16 cellular contexts compared by ENCODE assay signal in the genomic region with DNA sequence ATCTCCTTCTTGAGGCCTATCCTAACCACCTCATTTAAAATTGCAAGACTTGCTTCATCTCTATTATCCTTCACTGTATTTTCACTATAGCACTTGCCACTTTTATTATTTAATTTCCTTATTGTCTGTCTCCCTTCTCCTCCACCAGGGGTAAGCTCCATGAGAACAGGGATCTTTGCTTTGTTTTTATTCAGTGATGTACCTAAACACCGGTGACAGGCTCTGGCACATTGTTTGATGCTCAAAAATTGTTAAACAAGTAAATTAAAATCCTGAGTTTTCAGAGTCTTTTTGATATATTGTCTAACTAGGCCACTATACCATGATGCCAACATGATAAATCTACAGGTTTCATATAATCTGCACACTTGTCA. TPM values are rescaled to one million over a fixed set of nuclear protein-coding genes. Genes with fewer than 3 reads are reported as not detected.
A peak's percentile ranks its signal among the peaks of the same experiment; 100 is the strongest.
DNase-seq lines count a peak whose midpoint lies in the region; ATAC-seq and TF ChIP-seq lines count a peak whose summit lies in the region.
"Had no signal": no experiment of that assay in that cellular context is flagged by ENCODE, and none has a peak within 500 bp of the region (broad histone marks: within the 10 kb centered on the region; RNA-seq: fewer than 3 reads in every experiment).

No MANE protein-coding gene starts in this region.

- H3K27ac ChIP-seq in BLaER1 treated with 17β-estradiol and CSF1 and Interleukin-3, amounts not matched to agents 10 nM and 100 nM = peak overlapping the region in 10 of 11 experiments; percentile 66 to 100 (median 99); a peak in 21 of 22 replicates
- peak overlapping the region; percentile 12 for H3K27ac ChIP-seq in colonic mucosa
- no peak overlapping the region for H3K27ac ChIP-seq in osteoblast (ENCODE audit: low read depth, low read length)
- peak overlapping the region in 1 of 2 donors; percentile 99 for H3K27ac ChIP-seq in ovary

- 70 to 81% (median 77%) methylated on average over 1 of the region's 1 CpG for WGBS in ovary, 3 donors

- TF ChIP-seq CTCF in colonic mucosa (IDR thresholded peaks at IDR 0.05) (no peak), osteoblast (IDR thresholded peaks at IDR 0.05; ENCODE audit: extremely low read depth, low read depth, low read length) (peak; percentile 14), ovary (IDR thresholded peaks at IDR 0.05) (no peak)

- H3K79me2 ChIP-seq in osteoblast (ENCODE audit: insufficient read depth, low read length) = peaks cover 7% of the 10 kb centered on the region

- no peaks in the 10 kb centered on the region for H4K20me1 ChIP-seq in BLaER1 treated with 17β-estradiol and CSF1 and Interleukin-3, amounts not matched to agents 10 nM and 100 nM
- no peaks in the 10 kb centered on the region for H4K20me1 ChIP-seq in osteoblast (ENCODE audit: insufficient read depth, low read length)

- H3K4me3 Mint-ChIP-seq in IgD-negative memory B cell = peak overlapping the region; percentile 60 to 87 (median 78)
- H3K4me3 Mint-ChIP-seq: activated CD8-positive, alpha-beta T cell treated with anti-CD3 and anti-CD28 coated beads, Interleukin-2, amount 10 ng/mL, durations not matched to agents 7 days and 5 days; central memory CD8-positive, alpha-beta T cell; stimulated activated effector memory CD8-positive, alpha-beta T cell treated with anti-CD3 and anti-CD28 coated beads, Interleukin-12 subunit alpha, Interleukin-12 subunit beta, amount 100 ng/mL, for 72 hours had no signal

- peak overlapping the region; percentile 2 to 79 (median 73); a peak in 21 of 22 replicates for H3K9ac ChIP-seq in BLaER1 treated with 17β-estradiol and CSF1 and Interleukin-3, amounts not matched to agents 10 nM and 100 nM
- H3K9ac ChIP-seq in colonic mucosa (ENCODE audit: low read depth in 2 of 2, low read length in 2 of 2) = no peak overlapping the region

- peaks cover 27 to 38% (median 34%) of the 10 kb centered on the region in 3 donors for H3K4me1 Mint-ChIP-seq in IgD-negative memory B cell

- peak overlapping the region; percentile 86 to 98 (median 96) for H3K4me2 ChIP-seq in BLaER1 treated with 17β-estradiol and CSF1 and Interleukin-3, amounts not matched to agents 10 nM and 100 nM
- H3K4me2 ChIP-seq in osteoblast (ENCODE audit: insufficient read depth, low read length) = no peak overlapping the region

- intact Hi-C loops in colonic mucosa (cut with DNase I) = no loop called here
- intact Hi-C loops in ovary (cut with DNase I) = no loop called here

- ATAC-seq in HG03097 (IDR thresholded peaks at IDR 0.05; ENCODE audit: low FRiP score, unreplicated experiment) = no peak
- ATAC-seq: activated CD8-positive, alpha-beta T cell treated with anti-CD3 and anti-CD28 coated beads, Interleukin-2, amount 10 ng/mL, durations not matched to agents 7 days and 5 days; stimulated activated effector memory CD8-positive, alpha-beta T cell treated with anti-CD3 and anti-CD28 coated beads, Interleukin-12 subunit alpha, Interleukin-12 subunit beta, amount 100 ng/mL, for 72 hours had no signal

- no peak overlapping the region for H2AFZ ChIP-seq in osteoblast (ENCODE audit: low read length)

- H3K27me3 Mint-ChIP-seq in IgD-negative memory B cell = no peaks in the 10 kb centered on the region
- H3K27me3 Mint-ChIP-seq: central memory CD8-positive, alpha-beta T cell had no signal

- peak overlapping the region; percentile 73 to 95 (median 77) for H3K27ac Mint-ChIP-seq in IgD-negative memory B cell
- H3K27ac Mint-ChIP-seq: stimulated activated effector memory CD8-positive, alpha-beta T cell treated with anti-CD3 and anti-CD28 coated beads, Interleukin-12 subunit alpha, Interleukin-12 subunit beta, amount 100 ng/mL, for 72 hours had no signal

- no peaks in the 10 kb centered on the region for H3K9me3 ChIP-seq in BLaER1 treated with 17β-estradiol and CSF1 and Interleukin-3, amounts not matched to agents 10 nM and 100 nM (replicated peaks in 1 of 11)
- H3K9me3 ChIP-seq in colonic mucosa = no peaks in the 10 kb centered on the region
- H3K9me3 ChIP-seq in osteoblast (ENCODE audit: low read depth, low read length) = no peaks in the 10 kb centered on the region
- no peaks in the 10 kb centered on the region for H3K9me3 ChIP-seq in ovary
- H3K9me3 ChIP-seq: MG63 had no signal

- no peak for DNase-seq in colonic mucosa
- peak; percentile 66 for DNase-seq in osteoblast (ENCODE audit: insufficient read length, low spot score, missing footprints)
- DNase-seq in activated CD4-positive, alpha-beta T cell treated with anti-CD3 and anti-CD28 coated beads, Interleukin-2, amount 50 U/mL, for 1 hour = no peak
- no peak for DNase-seq in GM03348 (ENCODE audit: low spot score)
- DNase-seq in ovary = no peak
- DNase-seq: activated CD8-positive, alpha-beta T cell treated with anti-CD3 and anti-CD28 coated beads, Interleukin-2, amount 10 ng/mL, durations not matched to agents 7 days and 5 days; activated naive CD4-positive, alpha-beta T cell treated with Interleukin-2 at 50 U/mL for 16 hours; GOT3; MG63; NCI-H226 had no signal

- H3K9me3 Mint-ChIP-seq in IgD-negative memory B cell = no peaks in the 10 kb centered on the region
- H3K9me3 Mint-ChIP-seq: central memory CD8-positive, alpha-beta T cell; stimulated activated effector memory CD8-positive, alpha-beta T cell treated with anti-CD3 and anti-CD28 coated beads, Interleukin-12 subunit alpha, Interleukin-12 subunit beta, amount 100 ng/mL, for 72 hours had no signal

- H3K36me3 ChIP-seq in BLaER1 treated with 17β-estradiol and CSF1 and Interleukin-3, amounts not matched to agents 10 nM and 100 nM = no peaks in the 10 kb centered on the region; a peak in 1 of 22 replicates
- no peaks in the 10 kb centered on the region for H3K36me3 ChIP-seq in colonic mucosa
- no peaks in the 10 kb centered on the region for H3K36me3 ChIP-seq in osteoblast (ENCODE audit: insufficient read depth, low read length)
- H3K36me3 ChIP-seq in ovary = no peaks in the 10 kb centered on the region
- H3K36me3 ChIP-seq: MG63 had no signal

- peaks cover 68 to 82% (median 75%) of the 10 kb centered on the region in 10 experiments for H3K4me1 ChIP-seq in BLaER1 treated with 17β-estradiol and CSF1 and Interleukin-3, amounts not matched to agents 10 nM and 100 nM
- H3K4me1 ChIP-seq in colonic mucosa (no peaks in the 10 kb centered on the region), osteoblast (ENCODE audit: insufficient read depth, low read length) (peaks cover 9% of the 10 kb centered on the region), ovary (ENCODE audit: insufficient read depth) (peaks cover 6% of the 10 kb centered on the region)

- TF ChIP-seq POLR2A in ovary (IDR thresholded peaks at IDR 0.05) = no peak

- H3K36me3 Mint-ChIP-seq in IgD-negative memory B cell = peaks cover 1% of the 10 kb centered on the region

- H3K4me3 ChIP-seq in BLaER1 treated with 17β-estradiol and CSF1 and Interleukin-3, amounts not matched to agents 10 nM and 100 nM = peak overlapping the region in 9 of 10 experiments; percentile 3 to 60 (median 35); a peak in 12 of 20 replicates
- H3K4me3 ChIP-seq in colonic mucosa (no peak overlapping the region), osteoblast (ENCODE audit: insufficient read depth, low read length) (no peak overlapping the region), ovary (no peak overlapping the region)
- H3K4me3 ChIP-seq: lung, MG63 had no signal

- H3K27me3 ChIP-seq in BLaER1 treated with 17β-estradiol and CSF1 and Interleukin-3, amounts not matched to agents 10 nM and 100 nM = no peaks in the 10 kb centered on the region
- no peaks in the 10 kb centered on the region for H3K27me3 ChIP-seq in colonic mucosa
- no peaks in the 10 kb centered on the region for H3K27me3 ChIP-seq in osteoblast (ENCODE audit: insufficient read depth, low read length)
- H3K27me3 ChIP-seq in ovary = no peaks in the 10 kb centered on the region
- H3K27me3 ChIP-seq: MG63 had no signal

- no peak for TF ChIP-seq EP300 in ovary (IDR thresholded peaks at IDR 0.05)

RNA-seq across cellular contexts. Expression of gene SPEN, which starts 17.2 kb away (rescaled TPM):
- polyA plus RNA-seq in IgD-negative memory B cell (43.2 TPM), ovary (10 to 100 TPM; 30.5 to 41.7 TPM)
- total RNA-seq in colonic mucosa (10 to 100 TPM; 40.9 to 42.5 TPM), osteoblast (21.0 and 24.8 TPM in 2 replicates), ovary (10 to 100 TPM; 38.0 to 93.2 (median 65.6) TPM)

RNA-seq across cellular contexts. Expression of gene UQCRHL, which starts 22.8 kb away (rescaled TPM):
- 1.3 TPM for polyA plus RNA-seq in IgD-negative memory B cell
- total RNA-seq in colonic mucosa = 1 to 10 TPM; 2.4 to 3.2 TPM
- total RNA-seq in osteoblast = 1.1 and 1.5 TPM in 2 replicates
- 1 to 10 TPM in 6 of 7 donors, under 1 TPM in 1; 0.65 to 3.3 (median 1.2) TPM for total RNA-seq in ovary
- 1 to 10 TPM; 1.4 to 5.6 TPM for polyA plus RNA-seq in ovary

Comparison
In these comparisons a context has a peak if more than half of its experiments do, and no peak if none do; other contexts are left out.
1. H3K4me3 ChIP-seq: peak in BLaER1 treated with 17β-estradiol and CSF1 and Interleukin-3, amounts not matched to agents 10 nM and 100 nM (9 of 10); none in colonic mucosa (single experiment), osteoblast (single experiment) and ovary (single experiment).
2. H3K9ac ChIP-seq: peak in BLaER1 treated with 17β-estradiol and CSF1 and Interleukin-3, amounts not matched to agents 10 nM and 100 nM (11 of 11); none in colonic mucosa (0 of 2).